Comparison of ENCODE assay signal across 7 cellular contexts in genomic region chr9:105191508-105192118, GRCh38. TPM values are rescaled to one million over a fixed set of nuclear protein-coding genes. Genes with fewer than 3 reads are reported as not detected.
DNase-seq lines count a peak whose midpoint lies in the region; ATAC-seq, FAIRE-seq and TF ChIP-seq lines count a peak whose summit lies in the region.

No MANE protein-coding gene starts in this region.

- FAIRE-seq in D721Med (lab: Jason Lieb, UNC) = no peak

- DNase-seq in GM19240 (ENCODE audit: insufficient read length, low spot score) = peak; percentile 30
- peak; percentile 86 for DNase-seq in SKM-1 treated with dmso at 0.1 percent for 144 hours (lab: John Stamatoyannopoulos, UW; ENCODE audit: unreplicated experiment)
- DNase-seq in spleen = no peak
- no peak for DNase-seq in D721Med (ENCODE audit: insufficient read length, low spot score)
- no peak for DNase-seq in thyroid gland
- DNase-seq in suprapubic skin (ENCODE audit: low spot score in 2 of 2) = no peak

- TF ChIP-seq EP300 in suprapubic skin (IDR thresholded peaks at IDR 0.05) = no peak

- H3K36me3 ChIP-seq in spleen = no peaks in the 10 kb centered on the region
- H3K36me3 ChIP-seq in thyroid gland = no peaks in the 10 kb centered on the region
- H3K36me3 ChIP-seq in suprapubic skin = no peaks in the 10 kb centered on the region

- peaks cover 0 to 34% (median 6%) of the 10 kb centered on the region in 6 donors for H3K4me1 ChIP-seq in spleen
- no peaks in the 10 kb centered on the region for H3K4me1 ChIP-seq in thyroid gland
- H3K4me1 ChIP-seq in suprapubic skin = no peaks in the 10 kb centered on the region

- H3K27me3 ChIP-seq in spleen (replicated peaks in 1 of 7) = peaks cover 0 to 26% (median 0%) of the 10 kb centered on the region in 7 donors
- H3K27me3 ChIP-seq in thyroid gland = no peaks in the 10 kb centered on the region
- no peaks in the 10 kb centered on the region for H3K27me3 ChIP-seq in suprapubic skin

- 43 to 75% (median 56%) methylated on average over 10 of the region's 10 CpGs for WGBS in spleen, 5 donors
- WGBS in thyroid gland, 2 donors = 87 to 90% methylated on average over 10 of the region's 10 CpGs
- 83% methylated on average over 10 of the region's 10 CpGs for WGBS in suprapubic skin

- ATAC-seq in HG03108 (IDR thresholded peaks at IDR 0.05; ENCODE audit: unreplicated experiment) = peak; percentile 72

- H3K9me3 ChIP-seq in spleen = no peaks in the 10 kb centered on the region
- H3K9me3 ChIP-seq in thyroid gland = no peaks in the 10 kb centered on the region
- no peaks in the 10 kb centered on the region for H3K9me3 ChIP-seq in suprapubic skin

- no peak for TF ChIP-seq POLR2A in spleen (IDR thresholded peaks at IDR 0.05)
- no peak for TF ChIP-seq POLR2A in thyroid gland (IDR thresholded peaks at IDR 0.05)
- TF ChIP-seq POLR2A in suprapubic skin (IDR thresholded peaks at IDR 0.05) = no peak

- intact Hi-C loops in spleen (cut with DNase I; ENCODE audit: low total_unique reads) = no loop called here
- intact Hi-C loops in thyroid gland (cut with DNase I) = no loop called here

- no peak for TF ChIP-seq CTCF in spleen (IDR thresholded peaks at IDR 0.05 in 8 of 11, conservative IDR thresholded peaks at IDR 0.05 in 3 of 11)
- no peak for TF ChIP-seq CTCF in D721Med (IDR thresholded peaks at IDR 0.05; ENCODE audit: insufficient read depth, missing control alignments)
- no peak for TF ChIP-seq CTCF in thyroid gland (IDR thresholded peaks at IDR 0.05)
- no peak for TF ChIP-seq CTCF in suprapubic skin (IDR thresholded peaks at IDR 0.05)

- H3K27ac ChIP-seq in spleen (peak overlapping the region in 7 of 8 donors; percentile 14 to 78 (median 61)), thyroid gland (no peak overlapping the region), suprapubic skin (no peak overlapping the region)

- H3K4me3 ChIP-seq in spleen = peak overlapping the region in 1 of 8 donors; percentile 12
- H3K4me3 ChIP-seq in thyroid gland (replicated peaks in 1 of 3) = no peak overlapping the region
- H3K4me3 ChIP-seq in suprapubic skin = no peak overlapping the region

RNA-seq across cellular contexts. Expression of gene SLC44A1, which starts 52.8 kb away (rescaled TPM):
- total RNA-seq in spleen (10 to 100 TPM; 17.9 to 27.5 (median 24.0) TPM), thyroid gland (100 to 1,000 TPM; 102 to 144 (median 132) TPM), suprapubic skin (10 to 100 TPM; 36.2 to 79.0 (median 57.2) TPM)
- 1 to 10 TPM; 3.1 to 4.4 (median 4.3) TPM for polyA plus RNA-seq in spleen

Comparison
In these comparisons a context has a peak if more than half of its experiments do, and no peak if none do; other contexts are left out.
1. DNase-seq: peak in GM19240 (single experiment) and SKM-1 treated with dmso at 0.1 percent for 144 hours (single experiment); none in spleen (single experiment), D721Med (single experiment), thyroid gland (0 of 2) and suprapubic skin (0 of 2).
2. H3K27ac ChIP-seq: peak in spleen (7 of 8); none in thyroid gland (0 of 3) and suprapubic skin (single experiment).